ENCODE assay signal across 26 cellular contexts in genomic region chr22:41578114-41578513, GRCh38. TPM values are rescaled to one million over a fixed set of nuclear protein-coding genes. Genes with fewer than 3 reads are reported as not detected.
"Had no signal": no experiment of that assay in that cellular context is flagged by ENCODE, and none has a peak within 500 bp of the region (broad histone marks: within the 10 kb centered on the region; RNA-seq: fewer than 3 reads in every experiment).

No MANE protein-coding gene starts in this region.

- H3K4me1 ChIP-seq: ascending aorta, gastrocnemius medialis, spleen had no signal

- H3K9me3 ChIP-seq: ascending aorta, esophagus muscularis mucosa, gastrocnemius medialis, lower lobe of right lung, mucosa of descending colon, spleen, thoracic aorta, vagina had no signal

- H3K27me3 ChIP-seq: ascending aorta, brain microvascular endothelial cell, esophagus muscularis mucosa, gastrocnemius medialis, spleen, vagina had no signal

- H3K27ac ChIP-seq: ascending aorta, brain microvascular endothelial cell, esophagus muscularis mucosa, gastrocnemius medialis, lower lobe of right lung, spleen, vagina, WERI-Rb-1 had no signal

- H3K4me1 Mint-ChIP-seq: T-cell had no signal

- ATAC-seq: activated CD8-positive, alpha-beta T cell treated with anti-CD3 and anti-CD28 coated beads, Interleukin-2, amount 10 ng/mL, durations not matched to agents 7 days and 5 days; gastrocnemius medialis; lower lobe of right lung; mucosa of descending colon; T-cell had no signal

- H3K4me3 Mint-ChIP-seq: activated CD8-positive, alpha-beta T cell treated with anti-CD3 and anti-CD28 coated beads, Interleukin-2, amount 10 ng/mL, durations not matched to agents 7 days and 5 days; activated T-helper 1 cell treated with anti-CD3 and anti-CD28 coated beads, Interleukin-12 subunit alpha, Interleukin-12 subunit beta, Interleukin-2, Interleukin-4 antibody, amounts not matched to agents 30 ng/mL and 10 ng/mL and 1 ng/mL, durations not matched to agents 14 hours and 24 hours and 36 hours; central memory CD8-positive, alpha-beta T cell; nephron progenitor cell; T-cell; type B pancreatic cell had no signal

- H3K36me3 ChIP-seq: gastrocnemius medialis had no signal

- H3K27ac Mint-ChIP-seq: activated CD8-positive, alpha-beta T cell treated with anti-CD3 and anti-CD28 coated beads, Interleukin-2, amount 10 ng/mL, durations not matched to agents 7 days and 5 days; activated T-helper 1 cell treated with anti-CD3 and anti-CD28 coated beads, Interleukin-12 subunit alpha, Interleukin-12 subunit beta, Interleukin-2, Interleukin-4 antibody, amounts not matched to agents 30 ng/mL and 10 ng/mL and 1 ng/mL, durations not matched to agents 14 hours and 24 hours and 36 hours; nephron progenitor cell; T-cell; type B pancreatic cell had no signal

- H3K4me3 ChIP-seq: ascending aorta, coronary artery, esophagus muscularis mucosa, gastrocnemius medialis, lower lobe of right lung, mucosa of descending colon, spleen, thoracic aorta, vagina had no signal

- H3K9me3 Mint-ChIP-seq: activated T-helper 1 cell treated with anti-CD3 and anti-CD28 coated beads, Interleukin-12 subunit alpha, Interleukin-12 subunit beta, Interleukin-2, Interleukin-4 antibody, amounts not matched to agents 30 ng/mL and 10 ng/mL and 1 ng/mL, durations not matched to agents 14 hours and 24 hours and 36 hours; central memory CD8-positive, alpha-beta T cell; nephron progenitor cell; T-cell; type B pancreatic cell had no signal

- DNase-seq: activated CD4-positive, alpha-beta T cell treated with anti-CD3 and anti-CD28 coated beads for 1 hour; activated CD4-positive, alpha-beta T cell treated with anti-CD3 and anti-CD28 coated beads, Interleukin-2, amount 50 U/mL, for 1 hour; activated CD8-positive, alpha-beta T cell treated with anti-CD3 and anti-CD28 coated beads, Interleukin-2, amount 10 ng/mL, durations not matched to agents 7 days and 5 days; activated gamma-delta T cell; activated naive CD4-positive, alpha-beta T cell treated with anti-CD3 and anti-CD28 coated beads, Interleukin-2, amount 50 U/mL, for 16 hours; brain microvascular endothelial cell; gastrocnemius medialis; hypothalamus; lower lobe of right lung; mesendoderm; mucosa of descending colon; nephron progenitor cell; occipital lobe; spleen; stimulated activated CD4-positive, alpha-beta T cell treated with anti-CD3 and anti-CD28 coated beads, Interleukin-4, amount 100 ng/mL, for 1 hour; stimulated activated naive CD4-positive, alpha-beta T cell treated with Interleukin-2 at 50 U/mL for 16 hours; T-cell; WERI-Rb-1 had no signal

RNA-seq across cellular contexts. Expression of gene CSDC2, which starts 17.3 kb away (rescaled TPM):
- total RNA-seq: activated CD8-positive, alpha-beta T cell treated with anti-CD3 and anti-CD28 coated beads, Interleukin-2, amount 10 ng/mL, durations not matched to agents 7 days and 5 days; activated T-helper 1 cell treated with anti-CD3 and anti-CD28 coated beads, Interleukin-12 subunit alpha, Interleukin-12 subunit beta, Interleukin-2, Interleukin-4 antibody, amounts not matched to agents 30 ng/mL and 10 ng/mL and 1 ng/mL, durations not matched to agents 14 hours and 24 hours and 36 hours had no signal
